Comparison of ENCODE assay signal across 25 cellular contexts in genomic region chr6:14545496-14545895, GRCh38.
"Had no signal": no experiment of that assay in that cellular context is flagged by ENCODE, and none has a peak within 500 bp of the region (broad histone marks: within the 10 kb centered on the region; RNA-seq: fewer than 3 reads in every experiment).

No MANE protein-coding gene starts in this region.

- DNase-seq: activated CD4-positive, alpha-beta T cell treated with anti-CD3 and anti-CD28 coated beads for 1 hour; activated CD4-positive, alpha-beta T cell treated with anti-CD3 and anti-CD28 coated beads, Interleukin-2, amount 10 ng/mL, durations not matched to agents 7 days and 5 days; activated CD8-positive, alpha-beta T cell treated with anti-CD3 and anti-CD28 coated beads for 36 hours; activated naive CD4-positive, alpha-beta T cell; activated T-cell treated with anti-CD3 and anti-CD28 coated beads, Interleukin-2, amount 50 U/mL, for 4 hours; aorta; body of pancreas; cerebellar nuclear complex; colonic mucosa; effector CD8-positive, alpha-beta T cell; esophagus squamous epithelium; heart right ventricle; kidney glomerular epithelial cell; left lung; mucosa of descending colon; retina; sigmoid colon; stimulated activated naive CD4-positive, alpha-beta T cell treated with Interleukin-2 at 50 U/mL for 16 hours; T-helper 2 cell; transverse colon had no signal

- H3K9me3 Mint-ChIP-seq: activated CD4-positive, alpha-beta T cell treated with anti-CD3 and anti-CD28 coated beads, Interleukin-2, amount 10 ng/mL, durations not matched to agents 7 days and 5 days; activated CD8-positive, alpha-beta T cell treated with anti-CD3 and anti-CD28 coated beads for 36 hours; activated T-cell treated with anti-CD3 and anti-CD28 coated beads, Interleukin-2, amount 50 U/mL, for 4 hours; activated T-helper 2 cell treated with anti-CD3 and anti-CD28 coated beads, Interferon-gamma antibody, Interleukin-2, Interleukin-4, amounts not matched to agents 10 μg/mL and 5 μg/mL and 100 μg/mL, durations not matched to agents 14 hours and 24 hours and 36 hours; natural killer cell treated with Interleukin-12 subunit alpha and Interleukin-12 subunit beta and Interleukin-15 and Interleukin-18, amount 100 ng/mL, for 72 hours; WTC11 had no signal

- H3K4me3 Mint-ChIP-seq: activated CD4-positive, alpha-beta T cell treated with anti-CD3 and anti-CD28 coated beads, Interleukin-2, amount 10 ng/mL, durations not matched to agents 7 days and 5 days; activated CD8-positive, alpha-beta T cell treated with anti-CD3 and anti-CD28 coated beads for 36 hours; activated naive CD8-positive, alpha-beta T cell; activated T-cell treated with anti-CD3 and anti-CD28 coated beads, Interleukin-2, amount 50 U/mL, for 4 hours; natural killer cell treated with Interleukin-12 subunit alpha and Interleukin-12 subunit beta and Interleukin-15 and Interleukin-18, amount 100 ng/mL, for 72 hours; WTC11 had no signal

- H3K27me3 Mint-ChIP-seq: activated CD4-positive, alpha-beta T cell treated with anti-CD3 and anti-CD28 coated beads, Interleukin-2, amount 10 ng/mL, durations not matched to agents 7 days and 5 days; activated CD8-positive, alpha-beta T cell treated with anti-CD3 and anti-CD28 coated beads for 36 hours; activated naive CD8-positive, alpha-beta T cell had no signal

- H3K27ac Mint-ChIP-seq: activated CD4-positive, alpha-beta T cell treated with anti-CD3 and anti-CD28 coated beads, Interleukin-2, amount 10 ng/mL, durations not matched to agents 7 days and 5 days; activated CD8-positive, alpha-beta T cell treated with anti-CD3 and anti-CD28 coated beads for 36 hours; activated naive CD8-positive, alpha-beta T cell; activated T-helper 2 cell treated with anti-CD3 and anti-CD28 coated beads, Interferon-gamma antibody, Interleukin-2, Interleukin-4, amounts not matched to agents 10 μg/mL and 5 μg/mL and 100 μg/mL, durations not matched to agents 14 hours and 24 hours and 36 hours; natural killer cell treated with Interleukin-12 subunit alpha and Interleukin-12 subunit beta and Interleukin-15 and Interleukin-18, amount 100 ng/mL, for 72 hours; WTC11 had no signal

- H3K36me3 Mint-ChIP-seq: activated naive CD8-positive, alpha-beta T cell; natural killer cell treated with Interleukin-12 subunit alpha and Interleukin-12 subunit beta and Interleukin-15 and Interleukin-18, amount 100 ng/mL, for 72 hours; WTC11 had no signal

- ATAC-seq: activated CD8-positive, alpha-beta T cell treated with anti-CD3 and anti-CD28 coated beads for 36 hours; activated T-cell treated with anti-CD3 and anti-CD28 coated beads, Interleukin-2, amount 50 U/mL, for 4 hours; body of pancreas; left lung; mucosa of descending colon; natural killer cell treated with Interleukin-12 subunit alpha and Interleukin-12 subunit beta and Interleukin-15 and Interleukin-18, amount 100 ng/mL, for 72 hours; WTC11 had no signal

- H3K4me3 ChIP-seq: body of pancreas, colonic mucosa, esophagus squamous epithelium, heart right ventricle, left lung, mucosa of descending colon, sigmoid colon, transverse colon had no signal

- H3K4me1 ChIP-seq: body of pancreas, colonic mucosa, esophagus squamous epithelium, left lung, sigmoid colon had no signal

- H3K27ac ChIP-seq: body of pancreas, colonic mucosa, epithelial cell of prostate, esophagus squamous epithelium, heart right ventricle, left lung, sigmoid colon, transverse colon had no signal

- H3K9me3 ChIP-seq: body of pancreas, colonic mucosa, esophagus squamous epithelium, heart right ventricle, left lung, mucosa of descending colon, sigmoid colon, transverse colon had no signal

- H3K36me3 ChIP-seq: colonic mucosa, esophagus squamous epithelium, heart right ventricle, left lung, sigmoid colon, transverse colon had no signal

- H3K27me3 ChIP-seq: body of pancreas, colonic mucosa, esophagus squamous epithelium, heart right ventricle, left lung, sigmoid colon, transverse colon had no signal
